2 cellular contexts compared by ENCODE assay signal in the genomic region with DNA sequence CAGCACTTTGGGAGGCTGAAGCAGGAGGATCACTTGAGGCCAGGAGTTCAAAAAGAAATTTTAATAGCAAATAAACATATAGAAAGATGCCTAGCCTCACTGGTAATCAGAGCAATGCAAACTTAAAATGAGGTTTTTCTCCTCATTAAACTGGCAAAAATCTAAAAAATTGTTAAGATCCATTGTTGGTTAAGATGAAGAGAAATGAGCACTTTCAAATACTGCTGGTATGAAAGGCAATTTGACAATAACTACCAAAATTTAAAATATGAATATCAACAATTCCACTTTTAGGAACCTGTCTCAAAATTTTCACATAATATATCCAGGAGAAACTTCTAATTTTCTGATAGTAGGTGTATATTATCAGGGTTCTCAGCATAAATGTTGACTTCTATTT.
A peak's percentile ranks its signal among the peaks of the same experiment; 100 is the strongest.
TF ChIP-seq lines count a peak whose summit lies in the region.

No MANE protein-coding gene starts in this region.

TF ChIP-seq in K562, 482 proteins besides CTCF, POLR2A, EP300 and RAD21:
- no peak for TF ChIP-seq YY1 (IDR thresholded peaks at IDR 0.05; ENCODE audit: borderline replicate concordance in 1 of 3, control insufficient read depth in 1 of 3, extremely low read depth in 1 of 3, insufficient read depth in 3 of 3, insufficient read length in 1 of 3, insufficient replicate concordance in 2 of 3, low read depth in 1 of 3, low read length in 2 of 3)
- no peak for TF ChIP-seq HNRNPL (IDR thresholded peaks at IDR 0.05; ENCODE audit: low read depth, low read length)
- no peak for TF ChIP-seq FOXJ2 (tag; IDR thresholded peaks at IDR 0.05)
- peak; percentile 100 for TF ChIP-seq RBM25 (IDR thresholded peaks at IDR 0.05; ENCODE audit: low read depth, low read length, severe bottlenecking)
- TF ChIP-seq CAMTA2 (CRISPR knock-in tag; conservative IDR thresholded peaks at IDR 0.05) = no peak
- 0 out of 4 replicates have a peak, but pooled peaks of 1 of the 2 experiments have one; percentile 23 for TF ChIP-seq RCOR1 (IDR thresholded peaks at IDR 0.05; ENCODE audit: borderline replicate concordance in 1 of 2, low read depth in 2 of 2, low read length in 2 of 2)

TF ChIP-seq in H1, 55 proteins besides CTCF, POLR2A, EP300 and RAD21 (continued from another document):
- TF ChIP-seq, protein P1, sequence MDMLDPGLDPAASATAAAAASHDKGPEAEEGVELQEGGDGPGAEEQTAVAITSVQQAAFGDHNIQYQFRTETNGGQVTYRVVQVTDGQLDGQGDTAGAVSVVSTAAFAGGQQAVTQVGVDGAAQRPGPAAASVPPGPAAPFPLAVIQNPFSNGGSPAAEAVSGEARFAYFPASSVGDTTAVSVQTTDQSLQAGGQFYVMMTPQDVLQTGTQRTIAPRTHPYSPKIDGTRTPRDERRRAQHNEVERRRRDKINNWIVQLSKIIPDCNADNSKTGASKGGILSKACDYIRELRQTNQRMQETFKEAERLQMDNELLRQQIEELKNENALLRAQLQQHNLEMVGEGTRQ (IDR thresholded peaks at IDR 0.05; ENCODE audit: low read length) = no peak
- TF ChIP-seq TBP (IDR thresholded peaks at IDR 0.05; ENCODE audit: low read depth, low read length) = no peak
- TF ChIP-seq GABPA (IDR thresholded peaks at IDR 0.05; ENCODE audit: borderline replicate concordance, insufficient read depth, low read length) = no peak
